In genomic region chr16:19696312-19696711, GRCh38 we compare ENCODE assay signal across 8 cellular contexts. TPM values are rescaled to one million over a fixed set of nuclear protein-coding genes. Genes with fewer than 3 reads are reported as not detected.
A peak's percentile ranks its signal among the peaks of the same experiment; 100 is the strongest.
DNase-seq lines count a peak whose midpoint lies in the region; ATAC-seq and TF ChIP-seq lines count a peak whose summit lies in the region.

No MANE protein-coding gene starts in this region.

- peak overlapping the region in 1 of 2 donors; percentile 20 for H3K4me3 ChIP-seq in CD4-positive, alpha-beta memory T cell (ENCODE audit: low read length in 2 of 2)
- peak overlapping the region; percentile 10 for H3K4me3 ChIP-seq in effector memory CD4-positive, alpha-beta T cell (ENCODE audit: insufficient read depth, low read depth, low read length, poor library complexity, severe bottlenecking)
- no peak overlapping the region for H3K4me3 ChIP-seq in upper lobe of right lung

- H3K27me3 Mint-ChIP-seq in CD4-positive, alpha-beta memory T cell = no peaks in the 10 kb centered on the region
- no peaks in the 10 kb centered on the region for H3K27me3 Mint-ChIP-seq in naive thymus-derived CD8-positive, alpha-beta T cell

- H3K4me1 ChIP-seq in CD4-positive, alpha-beta memory T cell (ENCODE audit: insufficient read depth, low read length) = peaks cover 46% of the 10 kb centered on the region
- peaks cover 37% of the 10 kb centered on the region for H3K4me1 ChIP-seq in effector memory CD4-positive, alpha-beta T cell (ENCODE audit: control insufficient read depth, insufficient read depth, low read length, poor library complexity, severe bottlenecking)
- H3K4me1 ChIP-seq in upper lobe of right lung = peaks cover 49% of the 10 kb centered on the region

- peak; percentile 70 to 79 for ATAC-seq in naive thymus-derived CD8-positive, alpha-beta T cell
- ATAC-seq in upper lobe of right lung = peak; percentile 62
- ATAC-seq in HG03460 (IDR thresholded peaks at IDR 0.05; ENCODE audit: unreplicated experiment) = no peak
- ATAC-seq in GM21737 (IDR thresholded peaks at IDR 0.05; ENCODE audit: unreplicated experiment) = no peak

- intact Hi-C loops in CD4-positive, alpha-beta memory T cell (cut with micrococcal nuclease) = no loop called here
- intact Hi-C loops in upper lobe of right lung (cut with DNase I) = no loop called here

- peak overlapping the region; percentile 68 to 94 (median 92) for H3K27ac Mint-ChIP-seq in CD4-positive, alpha-beta memory T cell
- H3K27ac Mint-ChIP-seq in naive thymus-derived CD8-positive, alpha-beta T cell = peak overlapping the region; percentile 83 to 97 (median 90)

- H3K4me1 Mint-ChIP-seq in CD4-positive, alpha-beta memory T cell = peaks cover 42 to 71% (median 53%) of the 10 kb centered on the region in 4 donors
- peaks cover 18 to 50% (median 44%) of the 10 kb centered on the region in 4 donors for H3K4me1 Mint-ChIP-seq in naive thymus-derived CD8-positive, alpha-beta T cell

- no peaks in the 10 kb centered on the region for H3K9me3 Mint-ChIP-seq in CD4-positive, alpha-beta memory T cell
- H3K9me3 Mint-ChIP-seq in naive thymus-derived CD8-positive, alpha-beta T cell = no peaks in the 10 kb centered on the region

- H3K27me3 ChIP-seq in CD4-positive, alpha-beta memory T cell (ENCODE audit: insufficient read depth, low read length) = no peaks in the 10 kb centered on the region
- no peaks in the 10 kb centered on the region for H3K27me3 ChIP-seq in effector memory CD4-positive, alpha-beta T cell (replicated peaks; ENCODE audit: control insufficient read depth, insufficient read depth, low read length, poor library complexity, severe bottlenecking)
- no peaks in the 10 kb centered on the region for H3K27me3 ChIP-seq in upper lobe of right lung

- peak; percentile 55 to 76 (median 67) for DNase-seq in CD4-positive, alpha-beta memory T cell
- DNase-seq in NCI-H2107 (lab: John Stamatoyannopoulos, UW) = peak; percentile 68
- DNase-seq in activated CD4-positive, alpha-beta T cell treated with anti-CD3 and anti-CD28 coated beads, Interleukin-2, amount 50 U/mL, for 4 hours = peak; percentile 66 to 71
- peak; percentile 15 to 28 (median 26) for DNase-seq in effector memory CD4-positive, alpha-beta T cell
- DNase-seq in naive thymus-derived CD8-positive, alpha-beta T cell = peak; percentile 9 to 74 (median 40)
- DNase-seq in upper lobe of right lung = peak; percentile 73

- H3K4me3 Mint-ChIP-seq in CD4-positive, alpha-beta memory T cell = peak overlapping the region; percentile 33 to 85 (median 74)
- peak overlapping the region; percentile 34 to 77 (median 68) for H3K4me3 Mint-ChIP-seq in naive thymus-derived CD8-positive, alpha-beta T cell

- POLR2A ChIA-PET in CD4-positive, alpha-beta memory T cell (lab: Charles Lee; ENCODE audit: partially characterized antibody) = interaction anchor here (0.9 to 2.1 kb wide), 4 partner anchors 9 to 188 kb away, joined by 4 to 11 read pairs (median 8); partner anchors contain the start of genes GPRC5B, IQCK and KNOP1
- POLR2A ChIA-PET in naive thymus-derived CD8-positive, alpha-beta T cell (lab: Charles Lee) = interaction anchor here (0.8 to 1.8 kb wide), 3 partner anchors 8 to 23 kb away, joined by 5 to 6 read pairs (median 6); no protein-coding TSS in a partner anchor

- TF ChIP-seq CTCF in upper lobe of right lung (IDR thresholded peaks at IDR 0.05) = no peak

- peak overlapping the region; percentile 27 for H3K27ac ChIP-seq in CD4-positive, alpha-beta memory T cell (ENCODE audit: low read depth, low read length)
- H3K27ac ChIP-seq in effector memory CD4-positive, alpha-beta T cell (ENCODE audit: insufficient read depth, low read length, poor library complexity, severe bottlenecking) = peak overlapping the region; percentile 18
- H3K27ac ChIP-seq in upper lobe of right lung = peak overlapping the region; percentile 71

- peaks cover 32 to 39% of the 10 kb centered on the region in 2 donors for H3K36me3 Mint-ChIP-seq in CD4-positive, alpha-beta memory T cell
- peaks cover 0 to 50% (median 16%) of the 10 kb centered on the region in 3 donors for H3K36me3 Mint-ChIP-seq in naive thymus-derived CD8-positive, alpha-beta T cell

- no peaks in the 10 kb centered on the region for H3K9me3 ChIP-seq in CD4-positive, alpha-beta memory T cell (ENCODE audit: control insufficient read depth in 1 of 2, low read length in 2 of 2)
- H3K9me3 ChIP-seq in effector memory CD4-positive, alpha-beta T cell (ENCODE audit: control insufficient read depth, low read length) = no peaks in the 10 kb centered on the region
- H3K9me3 ChIP-seq in upper lobe of right lung = no peaks in the 10 kb centered on the region

- H3K36me3 ChIP-seq in CD4-positive, alpha-beta memory T cell (ENCODE audit: insufficient read depth, low read length) = peaks cover 7% of the 10 kb centered on the region
- H3K36me3 ChIP-seq in effector memory CD4-positive, alpha-beta T cell (ENCODE audit: control insufficient read depth, insufficient read depth, low read length) = no peaks in the 10 kb centered on the region
- peaks cover 16% of the 10 kb centered on the region for H3K36me3 ChIP-seq in upper lobe of right lung

- CTCF ChIA-PET in CD4-positive, alpha-beta memory T cell (lab: Charles Lee; ENCODE audit: partially characterized antibody) = interaction anchor here (0.6 to 2.6 kb wide), 13 partner anchors 9 to 190 kb away, joined by 3 to 12 read pairs (median 5); partner anchors contain the start of genes GPRC5B, IQCK and KNOP1

RNA-seq across cellular contexts. Expression of gene KNOP1, which starts 21.7 kb away (rescaled TPM):
- total RNA-seq in CD4-positive, alpha-beta memory T cell = 10 to 100 TPM; 15.3 to 16.6 TPM
- polyA plus RNA-seq in CD4-positive, alpha-beta memory T cell = 10 to 100 TPM in 1 of 2 donors, 1 to 10 TPM in 1; 4.0 to 15.2 TPM
- 10 to 100 TPM; 14.4 to 14.5 TPM for total RNA-seq in naive thymus-derived CD8-positive, alpha-beta T cell
- polyA plus RNA-seq in naive thymus-derived CD8-positive, alpha-beta T cell = 10 to 100 TPM in 1 of 3 donors, 1 to 10 TPM in 2; 4.7 to 10.8 (median 7.2) TPM
- 12.2 TPM for total RNA-seq in upper lobe of right lung

RNA-seq across cellular contexts. Expression of gene IQCK, which starts 21.8 kb away (rescaled TPM):
- total RNA-seq in CD4-positive, alpha-beta memory T cell = 1 to 10 TPM; 1.7 to 3.1 TPM
- polyA plus RNA-seq in CD4-positive, alpha-beta memory T cell = 1 to 10 TPM; 1.3 to 4.1 TPM
- 1 to 10 TPM; 2.0 to 2.3 TPM for total RNA-seq in naive thymus-derived CD8-positive, alpha-beta T cell
- 1 to 10 TPM; 1.7 to 3.1 (median 2.5) TPM for polyA plus RNA-seq in naive thymus-derived CD8-positive, alpha-beta T cell
- 7.6 TPM for total RNA-seq in upper lobe of right lung

Comparison
In these comparisons a context has a peak if more than half of its experiments do, and no peak if none do; other contexts are left out.
1. H3K27ac ChIP-seq: peak in every context shown above with its lines; median percentile 71 in upper lobe of right lung; 27 in CD4-positive, alpha-beta memory T cell; 18 in effector memory CD4-positive, alpha-beta T cell.
2. ATAC-seq: peak in naive thymus-derived CD8-positive, alpha-beta T cell (2 of 2) and upper lobe of right lung (single experiment); none in HG03460 (single experiment) and GM21737 (single experiment).
3. Peak in every context shown above with its lines, with median percentiles within 50 percentile points of each other: DNase-seq.